In genomic region chr13:42740753-42741152, GRCh38 we compare ENCODE assay signal across 12 cellular contexts. TPM values are rescaled to one million over a fixed set of nuclear protein-coding genes. Genes with fewer than 3 reads are reported as not detected.
DNase-seq lines count a peak whose midpoint lies in the region; ATAC-seq, FAIRE-seq and TF ChIP-seq lines count a peak whose summit lies in the region.
"Had no signal": no experiment of that assay in that cellular context is flagged by ENCODE, and none has a peak within 500 bp of the region (broad histone marks: within the 10 kb centered on the region; RNA-seq: fewer than 3 reads in every experiment).

No MANE protein-coding gene starts in this region.

- TF ChIP-seq RAD21 in GM12878 (IDR thresholded peaks at IDR 0.05; ENCODE audit: insufficient read depth, low read depth, low read length), result no peak

- RAD21 ChIA-PET in GM12878 (lab: Charles Lee; ENCODE audit: unreplicated experiment), result interaction anchor here (0.6 kb wide), 1 partner anchor 19 kb away, joined by 3 read pairs; no protein-coding TSS in a partner anchor

- H2AFZ ChIP-seq in GM12878 (ENCODE audit: control insufficient read depth, low read depth, low read length), result no peak overlapping the region; the same call in 1 of the 2 replicates

- H3K79me2 ChIP-seq in GM12878 (ENCODE audit: control insufficient read depth, insufficient read depth, low read length), result no peaks in the 10 kb centered on the region

- no peak for TF ChIP-seq EP300 in GM12878 (IDR thresholded peaks at IDR 0.05; ENCODE audit: borderline replicate concordance in 1 of 2, control insufficient read depth in 1 of 2, low read depth in 2 of 2, low read length in 2 of 2)

- TF ChIP-seq POLR2A in GM12878 (IDR thresholded peaks at IDR 0.05; ENCODE audit: low read depth, low read length), result no peak

- TF ChIP-seq CTCF in GM12878 (IDR thresholded peaks at IDR 0.05 in 2 of 3, conservative IDR thresholded peaks at IDR 0.05 in 1 of 3; ENCODE audit: control insufficient read depth in 2 of 3, extremely low read depth in 1 of 3, insufficient read depth in 1 of 3, low read depth in 3 of 3, low read length in 3 of 3), result no peak
- TF ChIP-seq CTCF in mesothelial cell of epicardium (IDR thresholded peaks at IDR 0.05; ENCODE audit: unreplicated experiment), result no peak
- TF ChIP-seq CTCF in glutamatergic neuron (IDR thresholded peaks at IDR 0.05; ENCODE audit: partially characterized antibody, unreplicated experiment), result no peak

- no TSS peak for BruUV-seq in GM12878 (replicated peaks; lab: Mats Ljungman, UMichigan)

- no peak overlapping the region for H3K4me2 ChIP-seq in GM12878 (ENCODE audit: control insufficient read depth, insufficient read depth)

- 50% methylated on average over 1 of the region's 1 CpG for WGBS in GM12878 (ENCODE audit: insufficient coverage, insufficient replicate concordance, low lambda C conversion rate, missing lambda C conversion rate)

- FAIRE-seq in GM12878 (lab: Jason Lieb, UNC), result no peak

- H3K4me1 Mint-ChIP-seq in mesothelial cell of epicardium (peaks cover 17% of the 10 kb centered on the region), glutamatergic neuron (ENCODE audit: low read depth, unreplicated experiment) (peaks cover 2% of the 10 kb centered on the region)
- H3K4me1 Mint-ChIP-seq: activated T-helper 17 cell treated with anti-CD3 and anti-CD28 coated beads, Interleukin-2, amount 50 U/mL, for 72 hours had no signal

- no peak overlapping the region for H3K9ac ChIP-seq in GM12878 (ENCODE audit: control insufficient read depth, insufficient read depth, low read length)

- H3K9me3 Mint-ChIP-seq in mesothelial cell of epicardium (no peaks in the 10 kb centered on the region), glutamatergic neuron (ENCODE audit: unreplicated experiment) (peaks cover 1% of the 10 kb centered on the region)
- H3K9me3 Mint-ChIP-seq: activated T-helper 17 cell treated with anti-CD3 and anti-CD28 coated beads, Interleukin-2, amount 50 U/mL, for 72 hours; T-helper 1 cell treated with Interleukin-12 subunit alpha and Interleukin-12 subunit beta and Interleukin-4 antibody, amounts not matched to agents 30 μg/mL and 1 μg/mL, for 36 hours had no signal

- H3K4me3 Mint-ChIP-seq in mesothelial cell of epicardium (peak overlapping the region; percentile 3), glutamatergic neuron (ENCODE audit: unreplicated experiment) (no peak overlapping the region)
- H3K4me3 Mint-ChIP-seq: activated T-helper 17 cell treated with anti-CD3 and anti-CD28 coated beads, Interleukin-2, amount 50 U/mL, for 72 hours; T-helper 1 cell treated with Interleukin-12 subunit alpha and Interleukin-12 subunit beta and Interleukin-4 antibody, amounts not matched to agents 30 μg/mL and 1 μg/mL, for 36 hours had no signal

- in situ Hi-C loops in GM12878 (cut with MboI), result no loop called here

- intact Hi-C loops in GM12878 (cut with micrococcal nuclease; ENCODE audit: unreplicated experiment), result no loop called here

- no peaks in the 10 kb centered on the region; the same call in 2 of the 3 replicates for H3K9me3 ChIP-seq in GM12878 (replicated peaks; ENCODE audit: control insufficient read depth, insufficient read depth, low read length)

- H4K20me1 ChIP-seq in GM12878 (ENCODE audit: control insufficient read depth, insufficient read depth), result no peaks in the 10 kb centered on the region

- POLR2A ChIA-PET in GM12878 (lab: Charles Lee), result no interaction called here

- no peaks in the 10 kb centered on the region for H3K36me3 ChIP-seq in GM12878 (ENCODE audit: control insufficient read depth in 2 of 2, insufficient read depth in 2 of 2, low read length in 1 of 2)

- no peaks in the 10 kb centered on the region for H3K27me3 ChIP-seq in GM12878 (replicated peaks in 1 of 2; ENCODE audit: control insufficient read depth in 2 of 2, insufficient read depth in 2 of 2, low read length in 1 of 2)

- no peak overlapping the region for H3K27ac ChIP-seq in GM12878 (ENCODE audit: control insufficient read depth, insufficient read depth)

- ATAC-seq in GM12878, result no peak
- no peak for ATAC-seq in GM21423 (IDR thresholded peaks at IDR 0.05; ENCODE audit: unreplicated experiment)
- ATAC-seq: activated T-helper 17 cell treated with anti-CD3 and anti-CD28 coated beads, Interleukin-2, amount 50 U/mL, for 72 hours had no signal

- CTCF ChIA-PET in GM12878 (lab: Yijun Ruan, JAX), result no interaction called here

- H3K36me3 Mint-ChIP-seq in mesothelial cell of epicardium (no peaks in the 10 kb centered on the region), glutamatergic neuron (ENCODE audit: unreplicated experiment) (no peaks in the 10 kb centered on the region)

- H3K27me3 Mint-ChIP-seq in mesothelial cell of epicardium (ENCODE audit: low read depth) (no peaks in the 10 kb centered on the region), glutamatergic neuron (ENCODE audit: unreplicated experiment) (peaks cover 1% of the 10 kb centered on the region)

- H3K4me3 ChIP-seq in GM12878, result no peak overlapping the region

- DNase-seq in DMS53 (lab: John Stamatoyannopoulos, UW), result peak; percentile 78
- DNase-seq in LHCN-M2 (ENCODE audit: low read depth), result peak; percentile 17
- DNase-seq in GM12878 (ENCODE audit: low read depth, low spot score), result no peak
- peak; percentile 43 to 64 for DNase-seq in mesothelial cell of epicardium (ENCODE audit: low spot score in 2 of 2, unreplicated experiment in 2 of 2)
- no peak for DNase-seq in activated T-cell treated with anti-CD3 and anti-CD28 coated beads, Interleukin-2, amount 50 U/mL, for 48 hours
- DNase-seq in NCI-H1092 (lab: John Stamatoyannopoulos, UW), result no peak
- no peak for DNase-seq in glutamatergic neuron
- DNase-seq: NCI-H1105 had no signal

- peak overlapping the region; percentile 67 for H3K27ac Mint-ChIP-seq in mesothelial cell of epicardium
- H3K27ac Mint-ChIP-seq in glutamatergic neuron (ENCODE audit: unreplicated experiment), result no peak overlapping the region
- H3K27ac Mint-ChIP-seq: activated T-helper 17 cell treated with anti-CD3 and anti-CD28 coated beads, Interleukin-2, amount 50 U/mL, for 72 hours; progenitor cell of endocrine pancreas; T-helper 1 cell treated with Interleukin-12 subunit alpha and Interleukin-12 subunit beta and Interleukin-4 antibody, amounts not matched to agents 30 μg/mL and 1 μg/mL, for 36 hours had no signal

- SMC1A ChIA-PET in GM12878 (lab: Charles Lee; ENCODE audit: uncharacterized antibody, unreplicated experiment), result no interaction called here

- H3K4me1 ChIP-seq in GM12878 (ENCODE audit: control insufficient read depth, insufficient read depth, low read length), result no peaks in the 10 kb centered on the region

TF ChIP-seq in GM12878, 131 proteins besides CTCF, POLR2A, EP300 and RAD21:
- TF ChIP-seq USF1 (IDR thresholded peaks at IDR 0.05; ENCODE audit: borderline replicate concordance, extremely low read length, insufficient read depth, low read depth, low read length) (peak; percentile 25), TBL1XR1 (IDR thresholded peaks at IDR 0.05; ENCODE audit: low read depth, low read length) (no peak), RAD51 (IDR thresholded peaks at IDR 0.05) (peak; percentile 62; the same call in 1 of the 2 replicates)

RNA-seq across cellular contexts. Expression of gene FAM216B, which starts 40.6 kb away (rescaled TPM):
- total RNA-seq in LHCN-M2 (2014; rRNA removed) (not detected in 2 replicates), GM12878 (2014; rRNA removed) (not detected in 2 replicates), GM12878 (2014; rRNA removed; fragmentation: Illumina TruSeq; extraction: Trizol) (not detected in 2 replicates), GM12878 (2021) (not detected in 2 replicates), mesothelial cell of epicardium (not detected in 3 replicates), glutamatergic neuron (ENCODE audit: unreplicated experiment) (not detected)
- polyA plus RNA-seq in LHCN-M2 (2012), result not detected
- not detected in 2 replicates for total RNA-seq in GM12878 (2013; cell fraction: nucleolus; rRNA removed)
- not detected for polyA plus RNA-seq in GM12878 (2011; ENCODE audit: low read depth)
- polyA plus RNA-seq in GM12878 (2011; rRNA removed) (not detected in 2 replicates), GM12878 (2014; fragmentation: Illumina TruSeq; extraction: Trizol) (not detected in 2 replicates), GM12878 (2014; fragmentation: Nextera tagmentation; extraction: Ambion mirVana) (not detected), GM12878 (2014; rRNA removed) (not detected in 2 replicates), GM12878 (2016; fragmentation: Nextera tagmentation; extraction: Ambion mirVana) (not detected)
- polyA plus RNA-seq in GM12878 (2011; cell fraction: cytosol; rRNA removed), result not detected in 2 replicates
- polyA plus RNA-seq in GM12878 (2011; cell fraction: nucleus; rRNA removed), result not detected in 2 replicates
- not detected in 2 replicates for polyA plus RNA-seq in GM12878 (2012)
- not detected in 2 replicates for polyA minus RNA-seq in GM12878 (2011; rRNA and poly(A)+ RNA removed)
- not detected in 2 replicates for polyA minus RNA-seq in GM12878 (2011; cell fraction: cytosol; rRNA and poly(A)+ RNA removed)
- polyA minus RNA-seq in GM12878 (2011; cell fraction: nucleus; rRNA and poly(A)+ RNA removed), result not detected in 2 replicates
- total RNA-seq: activated T-helper 17 cell treated with anti-CD3 and anti-CD28 coated beads, Interleukin-2, amount 50 U/mL, for 72 hours; progenitor cell of endocrine pancreas had no signal

Comparison
In these comparisons a context has a peak if more than half of its experiments do, and no peak if none do; other contexts are left out.
1. DNase-seq: peak in DMS53 (single experiment), LHCN-M2 (single experiment) and mesothelial cell of epicardium (2 of 2); none in GM12878 (single experiment), activated T-cell treated with anti-CD3 and anti-CD28 coated beads, Interleukin-2, amount 50 U/mL, for 48 hours (0 of 2), NCI-H1092 (single experiment) and glutamatergic neuron (single experiment).